Comparison of ENCODE assay signal across 20 cellular contexts in genomic region chr7:83153419-83153818, GRCh38.
"Had no signal": no experiment of that assay in that cellular context is flagged by ENCODE, and none has a peak within 500 bp of the region (broad histone marks: within the 10 kb centered on the region; RNA-seq: fewer than 3 reads in every experiment).

No MANE protein-coding gene starts in this region.

- H3K36me3 Mint-ChIP-seq: activated CD4-positive, alpha-beta memory T cell treated with anti-CD3 and anti-CD28 coated beads for 36 hours; naive B cell; stimulated activated effector memory CD8-positive, alpha-beta T cell treated with anti-CD3 and anti-CD28 coated beads, Interleukin-12 subunit alpha, Interleukin-12 subunit beta, amount 100 ng/mL, for 72 hours had no signal

- ATAC-seq: activated naive CD4-positive, alpha-beta T cell treated with anti-CD3 and anti-CD28 coated beads, Interleukin-2, amount 50 U/mL, for 72 hours; left cardiac atrium; mucosa of descending colon; right lobe of liver; stimulated activated effector memory CD8-positive, alpha-beta T cell treated with anti-CD3 and anti-CD28 coated beads, Interleukin-12 subunit alpha, Interleukin-12 subunit beta, amount 100 ng/mL, for 72 hours had no signal

- H3K4me3 Mint-ChIP-seq: activated CD4-positive, alpha-beta memory T cell treated with anti-CD3 and anti-CD28 coated beads for 36 hours; activated T-helper 1 cell treated with anti-CD3 and anti-CD28 coated beads, Interleukin-12 subunit alpha, Interleukin-12 subunit beta, Interleukin-2, Interleukin-4 antibody, amounts not matched to agents 30 ng/mL and 10 ng/mL and 1 ng/mL, durations not matched to agents 14 hours and 24 hours and 36 hours; naive B cell; neural progenitor cell; stimulated activated effector memory CD8-positive, alpha-beta T cell treated with anti-CD3 and anti-CD28 coated beads, Interleukin-12 subunit alpha, Interleukin-12 subunit beta, amount 100 ng/mL, for 72 hours had no signal

- DNase-seq: activated CD4-positive, alpha-beta memory T cell treated with anti-CD3 and anti-CD28 coated beads for 36 hours; activated CD4-positive, alpha-beta T cell treated with anti-CD3 and anti-CD28 coated beads for 4 hours; activated gamma-delta T cell treated with Interleukin-2 at 50 U/mL for 16 hours; activated T-cell treated with anti-CD3 and anti-CD28 coated beads for 4 hours; adrenal gland; dermis blood vessel endothelial cell; effector memory CD4-positive, alpha-beta T cell; left cardiac atrium; mesenchymal stem cell; mucosa of descending colon; naive B cell; right lobe of liver; stimulated activated CD4-positive, alpha-beta T cell treated with anti-CD3 and anti-CD28 coated beads, Interleukin-4, amount 100 ng/mL, for 24 hours; stomach; testis; upper lobe of left lung had no signal

- H3K27ac Mint-ChIP-seq: activated CD4-positive, alpha-beta memory T cell treated with anti-CD3 and anti-CD28 coated beads for 36 hours; activated naive CD4-positive, alpha-beta T cell treated with anti-CD3 and anti-CD28 coated beads, Interleukin-2, amount 50 U/mL, for 72 hours; activated T-helper 1 cell treated with anti-CD3 and anti-CD28 coated beads, Interleukin-12 subunit alpha, Interleukin-12 subunit beta, Interleukin-2, Interleukin-4 antibody, amounts not matched to agents 30 ng/mL and 10 ng/mL and 1 ng/mL, durations not matched to agents 14 hours and 24 hours and 36 hours; naive B cell; neural progenitor cell; stimulated activated effector memory CD8-positive, alpha-beta T cell treated with anti-CD3 and anti-CD28 coated beads, Interleukin-12 subunit alpha, Interleukin-12 subunit beta, amount 100 ng/mL, for 72 hours had no signal

- H3K9me3 Mint-ChIP-seq: activated CD4-positive, alpha-beta memory T cell treated with anti-CD3 and anti-CD28 coated beads for 36 hours; activated T-helper 1 cell treated with anti-CD3 and anti-CD28 coated beads, Interleukin-12 subunit alpha, Interleukin-12 subunit beta, Interleukin-2, Interleukin-4 antibody, amounts not matched to agents 30 ng/mL and 10 ng/mL and 1 ng/mL, durations not matched to agents 14 hours and 24 hours and 36 hours; neural progenitor cell had no signal

- H3K4me1 Mint-ChIP-seq: naive B cell; stimulated activated effector memory CD8-positive, alpha-beta T cell treated with anti-CD3 and anti-CD28 coated beads, Interleukin-12 subunit alpha, Interleukin-12 subunit beta, amount 100 ng/mL, for 72 hours had no signal

- H3K27me3 Mint-ChIP-seq: activated CD4-positive, alpha-beta memory T cell treated with anti-CD3 and anti-CD28 coated beads for 36 hours; naive B cell had no signal
